Comparison of ENCODE assay signal across 10 cellular contexts in genomic region chr20:53691060-53691810, GRCh38.
DNase-seq lines count a peak whose midpoint lies in the region; ATAC-seq and TF ChIP-seq lines count a peak whose summit lies in the region.
"Had no signal": no experiment of that assay in that cellular context is flagged by ENCODE, and none has a peak within 500 bp of the region (broad histone marks: within the 10 kb centered on the region; RNA-seq: fewer than 3 reads in every experiment).

No MANE protein-coding gene starts in this region.

- H3K27ac Mint-ChIP-seq in activated CD8-positive, alpha-beta T cell treated with anti-CD3 and anti-CD28 coated beads, Interleukin-2, amount 10 ng/mL, durations not matched to agents 7 days and 5 days = peak overlapping the region; percentile 78
- no peak overlapping the region for H3K27ac Mint-ChIP-seq in activated CD8-positive, alpha-beta T cell treated with anti-CD3 and anti-CD28 coated beads for 36 hours
- H3K27ac Mint-ChIP-seq in effector memory CD8-positive, alpha-beta T cell = peak overlapping the region; percentile 8 to 27

- no peak overlapping the region for H3K4me3 Mint-ChIP-seq in activated CD8-positive, alpha-beta T cell treated with anti-CD3 and anti-CD28 coated beads, Interleukin-2, amount 10 ng/mL, durations not matched to agents 7 days and 5 days
- H3K4me3 Mint-ChIP-seq in activated CD8-positive, alpha-beta T cell treated with anti-CD3 and anti-CD28 coated beads for 36 hours = no peak overlapping the region
- no peak overlapping the region for H3K4me3 Mint-ChIP-seq in effector memory CD8-positive, alpha-beta T cell

- no peaks in the 10 kb centered on the region for H3K27me3 Mint-ChIP-seq in activated CD8-positive, alpha-beta T cell treated with anti-CD3 and anti-CD28 coated beads, Interleukin-2, amount 10 ng/mL, durations not matched to agents 7 days and 5 days (ENCODE audit: low read depth)
- no peaks in the 10 kb centered on the region for H3K27me3 Mint-ChIP-seq in activated CD8-positive, alpha-beta T cell treated with anti-CD3 and anti-CD28 coated beads for 36 hours
- no peaks in the 10 kb centered on the region for H3K27me3 Mint-ChIP-seq in effector memory CD8-positive, alpha-beta T cell

- H3K4me1 Mint-ChIP-seq in activated CD8-positive, alpha-beta T cell treated with anti-CD3 and anti-CD28 coated beads, Interleukin-2, amount 10 ng/mL, durations not matched to agents 7 days and 5 days (ENCODE audit: low read depth) = peaks cover 65% of the 10 kb centered on the region
- H3K4me1 Mint-ChIP-seq in activated CD8-positive, alpha-beta T cell treated with anti-CD3 and anti-CD28 coated beads for 36 hours (ENCODE audit: low read depth) = peaks cover 40% of the 10 kb centered on the region
- peaks cover 13 to 20% of the 10 kb centered on the region in 2 donors for H3K4me1 Mint-ChIP-seq in effector memory CD8-positive, alpha-beta T cell (ENCODE audit: low read depth in 2 of 2)

- POLR2A ChIA-PET in activated CD8-positive, alpha-beta T cell treated with anti-CD3 and anti-CD28 coated beads, Interleukin-2, amount 10 ng/mL, durations not matched to agents 7 days and 5 days (lab: Charles Lee) = interaction anchor here (0.6 to 1.5 kb wide), 3 partner anchors 15 to 22 kb away, joined by 3 read pairs; no protein-coding TSS in a partner anchor
- POLR2A ChIA-PET in activated CD8-positive, alpha-beta T cell treated with anti-CD3 and anti-CD28 coated beads for 36 hours (lab: Charles Lee) = interaction anchor here (1.3 kb wide), 1 partner anchor 9 kb away, joined by 7 read pairs; no protein-coding TSS in a partner anchor

- no peak for DNase-seq in activated CD8-positive, alpha-beta T cell treated with anti-CD3 and anti-CD28 coated beads, Interleukin-2, amount 10 ng/mL, durations not matched to agents 7 days and 5 days
- DNase-seq in activated CD8-positive, alpha-beta T cell treated with anti-CD3 and anti-CD28 coated beads for 36 hours = no peak
- peak; percentile 88 for DNase-seq in LoVo (ENCODE audit: low spot score)
- no peak for DNase-seq in effector memory CD8-positive, alpha-beta T cell
- peak; percentile 29 for DNase-seq in renal cortical epithelial cell (ENCODE audit: low read depth)
- DNase-seq in NCI-H1105 (lab: John Stamatoyannopoulos, UW) = no peak
- no peak for DNase-seq in NCI-H510A treated with DMSO at 0.1 percent for 48 hours (lab: John Stamatoyannopoulos, UW)
- DNase-seq: NCI-H748 treated with DMSO at 0.1 percent for 48 hours, nucleus accumbens had no signal

- ATAC-seq in activated CD8-positive, alpha-beta T cell treated with anti-CD3 and anti-CD28 coated beads, Interleukin-2, amount 10 ng/mL, durations not matched to agents 7 days and 5 days = no peak
- ATAC-seq in activated CD8-positive, alpha-beta T cell treated with anti-CD3 and anti-CD28 coated beads for 36 hours = no peak
- ATAC-seq in effector memory CD8-positive, alpha-beta T cell (replicated peaks) = no peak
- no peak for ATAC-seq in GM18907 (IDR thresholded peaks at IDR 0.05; ENCODE audit: unreplicated experiment)

- no peaks in the 10 kb centered on the region for H3K9me3 Mint-ChIP-seq in activated CD8-positive, alpha-beta T cell treated with anti-CD3 and anti-CD28 coated beads, Interleukin-2, amount 10 ng/mL, durations not matched to agents 7 days and 5 days (ENCODE audit: insufficient read depth)
- H3K9me3 Mint-ChIP-seq in activated CD8-positive, alpha-beta T cell treated with anti-CD3 and anti-CD28 coated beads for 36 hours = no peaks in the 10 kb centered on the region
- H3K9me3 Mint-ChIP-seq in effector memory CD8-positive, alpha-beta T cell = no peaks in the 10 kb centered on the region

- no peaks in the 10 kb centered on the region for H3K36me3 Mint-ChIP-seq in activated CD8-positive, alpha-beta T cell treated with anti-CD3 and anti-CD28 coated beads, Interleukin-2, amount 10 ng/mL, durations not matched to agents 7 days and 5 days (ENCODE audit: low read depth)
- no peaks in the 10 kb centered on the region for H3K36me3 Mint-ChIP-seq in activated CD8-positive, alpha-beta T cell treated with anti-CD3 and anti-CD28 coated beads for 36 hours (ENCODE audit: low read depth)
- H3K36me3 Mint-ChIP-seq in effector memory CD8-positive, alpha-beta T cell (ENCODE audit: insufficient read depth) = peaks cover 5% of the 10 kb centered on the region

- intact Hi-C loops in activated CD8-positive, alpha-beta T cell treated with anti-CD3 and anti-CD28 coated beads for 36 hours (cut with micrococcal nuclease) = no loop called here

- CTCF ChIA-PET in activated CD8-positive, alpha-beta T cell treated with anti-CD3 and anti-CD28 coated beads, Interleukin-2, amount 10 ng/mL, durations not matched to agents 7 days and 5 days (lab: Charles Lee) = interaction anchor here (0.9 to 2.3 kb wide), 5 partner anchors 9 to 248 kb away, joined by 3 to 9 read pairs (median 5); no protein-coding TSS in a partner anchor
- CTCF ChIA-PET in activated CD8-positive, alpha-beta T cell treated with anti-CD3 and anti-CD28 coated beads for 36 hours (lab: Charles Lee) = no interaction called here

- no peak for TF ChIP-seq CTCF in activated CD8-positive, alpha-beta T cell treated with anti-CD3 and anti-CD28 coated beads for 36 hours (IDR thresholded peaks at IDR 0.05)

Comparison
In these comparisons a context has a peak if more than half of its experiments do, and no peak if none do; other contexts are left out.
1. DNase-seq: peak in LoVo (single experiment) and renal cortical epithelial cell (single experiment); none in activated CD8-positive, alpha-beta T cell treated with anti-CD3 and anti-CD28 coated beads, Interleukin-2, amount 10 ng/mL, durations not matched to agents 7 days and 5 days (single experiment), activated CD8-positive, alpha-beta T cell treated with anti-CD3 and anti-CD28 coated beads for 36 hours (single experiment), effector memory CD8-positive, alpha-beta T cell (0 of 3), NCI-H1105 (single experiment) and NCI-H510A treated with DMSO at 0.1 percent for 48 hours (single experiment).